Comparison of ENCODE assay signal across 16 cellular contexts in the genomic region with DNA sequence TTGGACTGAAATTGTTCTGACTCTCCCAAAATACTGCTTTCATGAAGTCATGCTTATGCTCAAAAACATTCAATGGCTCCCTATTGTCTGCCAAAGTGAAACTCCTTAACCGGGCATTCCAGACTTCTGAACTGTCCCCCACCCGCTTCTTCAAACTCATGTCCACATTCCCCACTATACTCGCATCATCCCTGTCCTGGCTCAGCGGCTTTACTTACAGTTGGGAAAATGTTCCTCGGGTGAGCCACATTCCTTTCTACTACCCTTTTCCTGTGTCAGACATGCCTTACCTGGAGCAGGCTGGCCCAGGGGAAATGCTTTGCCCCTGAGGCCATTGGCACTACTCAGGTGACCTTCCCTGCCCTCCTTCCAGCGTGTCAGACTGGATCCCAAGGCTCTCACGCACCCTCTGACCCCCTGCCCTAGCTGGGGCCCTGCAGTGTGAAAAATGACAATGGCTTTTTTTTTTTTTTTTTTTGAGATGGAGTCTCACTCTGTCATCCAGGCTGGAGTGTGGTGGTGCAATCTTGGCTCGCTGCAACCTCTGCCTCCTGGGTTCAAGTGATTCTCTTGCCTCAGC. TPM values are rescaled to one million over a fixed set of nuclear protein-coding genes. Genes with fewer than 3 reads are reported as not detected.
DNase-seq lines count a peak whose midpoint lies in the region; ATAC-seq and TF ChIP-seq lines count a peak whose summit lies in the region.
"Had no signal": no experiment of that assay in that cellular context is flagged by ENCODE, and none has a peak within 500 bp of the region (broad histone marks: within the 10 kb centered on the region; RNA-seq: fewer than 3 reads in every experiment).

No MANE protein-coding gene starts in this region.

- H2AFZ ChIP-seq in Karpas-422 (ENCODE audit: low read length), result no peak overlapping the region

- H4K20me1 ChIP-seq in Karpas-422 (ENCODE audit: insufficient read depth, low read depth, low read length), result no peaks in the 10 kb centered on the region

- ATAC-seq in GM21786 (IDR thresholded peaks at IDR 0.05; ENCODE audit: unreplicated experiment), result no peak
- ATAC-seq: GM12878, left lobe of liver had no signal

- no peaks in the 10 kb centered on the region for H3K9me3 Mint-ChIP-seq in nephron
- H3K9me3 Mint-ChIP-seq: activated naive CD8-positive, alpha-beta T cell treated with anti-CD3 and anti-CD28 coated beads, Interleukin-2, amount 10 ng/mL, durations not matched to agents 7 days and 5 days had no signal

- H3K9ac ChIP-seq in Karpas-422 (ENCODE audit: low read length), result no peak overlapping the region

- intact Hi-C loops in left ventricle myocardium inferior (cut with micrococcal nuclease), result no loop called here
- intact Hi-C loops in cardiac septum (cut with DNase I), result no loop called here
- intact Hi-C loops in uterus (cut with DNase I; ENCODE audit: low total_unique reads), result no loop called here

- H3K4me3 ChIP-seq in left ventricle myocardium inferior (peak overlapping the region; percentile 9), epithelial cell of esophagus (ENCODE audit: low read length) (no peak overlapping the region), uterus (no peak overlapping the region), Karpas-422 (ENCODE audit: low read length) (no peak overlapping the region)
- H3K4me3 ChIP-seq: GM12878, testis had no signal

- no peaks in the 10 kb centered on the region for H3K36me3 Mint-ChIP-seq in nephron (ENCODE audit: low read depth)
- H3K36me3 Mint-ChIP-seq: activated naive CD8-positive, alpha-beta T cell treated with anti-CD3 and anti-CD28 coated beads, Interleukin-2, amount 10 ng/mL, durations not matched to agents 7 days and 5 days had no signal

- H3K79me2 ChIP-seq in Karpas-422 (ENCODE audit: low read length), result no peaks in the 10 kb centered on the region

- TF ChIP-seq POLR2A in uterus (IDR thresholded peaks at IDR 0.05), result no peak

- H3K9me3 ChIP-seq in left ventricle myocardium inferior (replicated peaks) (no peaks in the 10 kb centered on the region), uterus (no peaks in the 10 kb centered on the region), Karpas-422 (ENCODE audit: low read length) (no peaks in the 10 kb centered on the region)
- H3K9me3 ChIP-seq: testis had no signal

- H3K4me2 ChIP-seq in Karpas-422 (ENCODE audit: low read depth, low read length, poor library complexity, severe bottlenecking), result no peak overlapping the region

- H3K27ac ChIP-seq in left ventricle myocardium inferior (replicated peaks), result peak overlapping the region; percentile 98
- peak overlapping the region; percentile 94 to 95 for H3K27ac ChIP-seq in uterus
- no peak overlapping the region for H3K27ac ChIP-seq in Karpas-422 (ENCODE audit: low read length)

- peak overlapping the region; percentile 0 to 63 (median 21) for H3K4me3 Mint-ChIP-seq in nephron
- H3K4me3 Mint-ChIP-seq: activated naive CD8-positive, alpha-beta T cell treated with anti-CD3 and anti-CD28 coated beads, Interleukin-2, amount 10 ng/mL, durations not matched to agents 7 days and 5 days had no signal

- no peaks in the 10 kb centered on the region for H3K9me2 ChIP-seq in Karpas-422 (replicated peaks; ENCODE audit: insufficient read depth, low read length)

- peaks cover 92% of the 10 kb centered on the region for H3K4me1 ChIP-seq in left ventricle myocardium inferior
- peaks cover 0 to 16% of the 10 kb centered on the region in 2 donors for H3K4me1 ChIP-seq in uterus
- H3K4me1 ChIP-seq in Karpas-422 (ENCODE audit: low read length), result peaks cover 26% of the 10 kb centered on the region

- H3K36me3 ChIP-seq in left ventricle myocardium inferior (no peaks in the 10 kb centered on the region), uterus (no peaks in the 10 kb centered on the region), Karpas-422 (ENCODE audit: insufficient read depth, low read length) (no peaks in the 10 kb centered on the region)

- TF ChIP-seq CTCF in left ventricle myocardium inferior (IDR thresholded peaks at IDR 0.05; ENCODE audit: borderline replicate concordance), result no peak
- no peak for TF ChIP-seq CTCF in epithelial cell of esophagus (IDR thresholded peaks at IDR 0.05; ENCODE audit: insufficient read depth, low read depth, low read length, missing control alignments)
- no peak for TF ChIP-seq CTCF in nephron (IDR thresholded peaks at IDR 0.05; ENCODE audit: unreplicated experiment in 3 of 3)
- TF ChIP-seq CTCF in uterus (IDR thresholded peaks at IDR 0.05), result no peak

- H3K27ac Mint-ChIP-seq in nephron, result peak overlapping the region; percentile 88 to 97 (median 90)
- H3K27ac Mint-ChIP-seq: activated naive CD8-positive, alpha-beta T cell treated with anti-CD3 and anti-CD28 coated beads, Interleukin-2, amount 10 ng/mL, durations not matched to agents 7 days and 5 days had no signal

- DNase-seq in left ventricle myocardium inferior, result no peak
- DNase-seq in cardiac septum (ENCODE audit: low spot score), result no peak
- DNase-seq in epithelial cell of esophagus (ENCODE audit: low read depth), result peak; percentile 94
- DNase-seq in uterus, result no peak
- DNase-seq in Karpas-422, result no peak
- DNase-seq in NCI-H128 (lab: John Stamatoyannopoulos, UW; ENCODE audit: unreplicated experiment), result no peak
- DNase-seq: activated naive CD8-positive, alpha-beta T cell treated with anti-CD3 and anti-CD28 coated beads, Interleukin-2, amount 10 ng/mL, durations not matched to agents 7 days and 5 days; HCEC 1CT; Kasumi-1; NCI-H2107; T1000; testis had no signal

- peaks cover 4% of the 10 kb centered on the region for H3K27me3 ChIP-seq in left ventricle myocardium inferior (ENCODE audit: low read depth)
- peaks cover 0 to 2% of the 10 kb centered on the region in 2 donors for H3K27me3 ChIP-seq in uterus
- H3K27me3 ChIP-seq in Karpas-422 (ENCODE audit: low read length), result no peaks in the 10 kb centered on the region
- H3K27me3 ChIP-seq: testis had no signal

- peaks cover 18% of the 10 kb centered on the region for H3K27me3 Mint-ChIP-seq in nephron (ENCODE audit: low read depth)

- peaks cover 70% of the 10 kb centered on the region for H3K4me1 Mint-ChIP-seq in nephron

RNA-seq across cellular contexts. Expression of a gene that starts 5.3 kb away (rescaled TPM):
- total RNA-seq in left ventricle myocardium inferior (24.1 TPM), cardiac septum (17.6 TPM), uterus (10 to 100 TPM in 2 of 4 donors, 1 to 10 TPM in 2; 7.8 to 33.2 (median 19.8) TPM)
- 0.07 TPM in 1 of 2 replicates, not detected in the other for total RNA-seq in Karpas-422 (2014; rRNA removed; shearing (Covaris generic); ENCODE audit: low replicate concordance)

RNA-seq across cellular contexts. Expression of a gene that starts 7.7 kb away (rescaled TPM):
- total RNA-seq in left ventricle myocardium inferior (3.9 TPM), cardiac septum (2.7 TPM), uterus (10 to 100 TPM in 1 of 4 donors, under 1 TPM in 2, not detected in 1; 0.26 to 13.4 (median 0.69) TPM)
- total RNA-seq in Karpas-422 (2014; rRNA removed; shearing (Covaris generic); ENCODE audit: low replicate concordance), result 0.37 and 0.69 TPM in 2 replicates

RNA-seq across cellular contexts. Expression of a gene that starts 30.9 kb away (rescaled TPM):
- total RNA-seq in left ventricle myocardium inferior (13.8 TPM), cardiac septum (11.5 TPM), uterus (10 to 100 TPM in 2 of 4 donors, 1 to 10 TPM in 2; 3.8 to 26.1 (median 8.4) TPM)
- 5.1 and 5.4 TPM in 2 replicates for total RNA-seq in Karpas-422 (2014; rRNA removed; shearing (Covaris generic); ENCODE audit: low replicate concordance)

RNA-seq across cellular contexts. Expression of a gene that starts 53.5 kb away (rescaled TPM):
- total RNA-seq in left ventricle myocardium inferior, result 4.3 TPM
- 6.2 TPM for total RNA-seq in cardiac septum
- total RNA-seq in uterus, result 1 to 10 TPM in 2 of 4 donors, under 1 TPM in 1, not detected in 1; 0.59 to 9.5 (median 5.3) TPM
- total RNA-seq in Karpas-422 (2014; rRNA removed; shearing (Covaris generic); ENCODE audit: low replicate concordance), result not detected in 2 replicates
